In the genomic region with DNA sequence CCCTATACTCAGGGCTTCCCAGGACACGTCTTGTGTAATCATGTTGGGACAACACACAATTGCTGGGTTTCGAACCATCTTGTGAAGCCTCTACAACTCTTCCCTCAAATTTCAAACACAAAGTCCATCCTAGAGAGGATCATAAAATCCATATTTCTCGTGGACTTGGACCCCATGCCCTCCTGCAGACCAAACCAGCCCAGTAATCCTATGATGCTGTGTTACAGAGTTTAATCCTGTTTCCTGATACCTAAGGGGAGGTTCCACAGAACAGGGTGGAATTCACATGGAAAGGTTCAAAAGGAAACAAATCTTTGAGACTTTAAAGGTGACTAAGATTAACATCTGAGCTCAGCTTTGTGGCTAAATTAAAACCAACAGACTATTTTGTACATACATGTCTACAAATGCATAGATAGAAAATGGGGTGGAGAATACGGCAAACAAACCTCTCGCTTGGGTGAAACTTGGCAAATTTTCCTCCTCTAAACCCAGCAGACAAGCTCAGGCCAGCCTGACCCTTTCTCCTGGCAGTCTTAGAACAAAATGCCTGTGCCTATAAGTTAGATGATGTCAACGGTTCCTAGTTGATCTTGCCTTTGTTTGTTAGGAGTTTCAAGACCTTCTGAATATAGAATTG, we compare ENCODE assay signal across 28 cellular contexts. TPM values are rescaled to one million over a fixed set of nuclear protein-coding genes. Genes with fewer than 3 reads are reported as not detected.
"Had no signal": no experiment of that assay in that cellular context is flagged by ENCODE, and none has a peak within 500 bp of the region (broad histone marks: within the 10 kb centered on the region; RNA-seq: fewer than 3 reads in every experiment).

No MANE protein-coding gene starts in this region.

- H3K4me3 Mint-ChIP-seq: activated CD8-positive, alpha-beta T cell treated with anti-CD3 and anti-CD28 coated beads, Interleukin-2, amount 10 ng/mL, durations not matched to agents 7 days and 5 days; activated naive CD4-positive, alpha-beta T cell treated with anti-CD3 and anti-CD28 coated beads, Interleukin-2, amount 50 U/mL, for 24 hours; activated T-helper 1 cell treated with anti-CD3 and anti-CD28 coated beads, Interleukin-12 subunit alpha, Interleukin-12 subunit beta, Interleukin-2, Interleukin-4 antibody, amounts not matched to agents 30 ng/mL and 10 ng/mL and 1 ng/mL, durations not matched to agents 14 hours and 24 hours and 36 hours; neural crest cell; stimulated activated naive B cell treated with anti-CD40 and anti-IgM and Interleukin-4, amounts not matched to agents 10 μg/mL and 1 μg/mL and 100 μg/mL, for 72 hours; type B pancreatic cell had no signal

- H3K27ac ChIP-seq: brain microvascular endothelial cell, colonic mucosa, sigmoid colon, thoracic aorta, vagina, WERI-Rb-1 had no signal

- H3K4me1 Mint-ChIP-seq: activated naive CD4-positive, alpha-beta T cell treated with anti-CD3 and anti-CD28 coated beads, Interleukin-2, amount 50 U/mL, for 24 hours; neural crest cell; stimulated activated naive B cell treated with anti-CD40 and anti-IgM and Interleukin-4, amounts not matched to agents 10 μg/mL and 1 μg/mL and 100 μg/mL, for 72 hours had no signal

- H3K27me3 Mint-ChIP-seq: activated naive CD4-positive, alpha-beta T cell treated with anti-CD3 and anti-CD28 coated beads, Interleukin-2, amount 50 U/mL, for 24 hours; type B pancreatic cell had no signal

- H3K27me3 ChIP-seq: brain microvascular endothelial cell, colonic mucosa, sigmoid colon, vagina had no signal

- H3K36me3 ChIP-seq: brain microvascular endothelial cell, colonic mucosa, sigmoid colon, thoracic aorta, vagina, WERI-Rb-1 had no signal

- H3K27ac Mint-ChIP-seq: activated CD8-positive, alpha-beta T cell treated with anti-CD3 and anti-CD28 coated beads, Interleukin-2, amount 10 ng/mL, durations not matched to agents 7 days and 5 days; activated naive CD4-positive, alpha-beta T cell treated with anti-CD3 and anti-CD28 coated beads, Interleukin-2, amount 50 U/mL, for 24 hours; activated T-helper 1 cell treated with anti-CD3 and anti-CD28 coated beads, Interleukin-12 subunit alpha, Interleukin-12 subunit beta, Interleukin-2, Interleukin-4 antibody, amounts not matched to agents 30 ng/mL and 10 ng/mL and 1 ng/mL, durations not matched to agents 14 hours and 24 hours and 36 hours; stimulated activated naive B cell treated with anti-CD40 and anti-IgM and Interleukin-4, amounts not matched to agents 10 μg/mL and 1 μg/mL and 100 μg/mL, for 72 hours; type B pancreatic cell had no signal

- H3K9me3 Mint-ChIP-seq: activated naive CD4-positive, alpha-beta T cell treated with anti-CD3 and anti-CD28 coated beads, Interleukin-2, amount 50 U/mL, for 24 hours; activated T-helper 1 cell treated with anti-CD3 and anti-CD28 coated beads, Interleukin-12 subunit alpha, Interleukin-12 subunit beta, Interleukin-2, Interleukin-4 antibody, amounts not matched to agents 30 ng/mL and 10 ng/mL and 1 ng/mL, durations not matched to agents 14 hours and 24 hours and 36 hours; stimulated activated naive B cell treated with anti-CD40 and anti-IgM and Interleukin-4, amounts not matched to agents 10 μg/mL and 1 μg/mL and 100 μg/mL, for 72 hours had no signal

- H3K4me1 ChIP-seq: colonic mucosa, sigmoid colon, vagina had no signal

- DNase-seq: activated CD4-positive, alpha-beta T cell treated with anti-CD3 and anti-CD28 coated beads for 1 hour; activated CD4-positive, alpha-beta T cell treated with anti-CD3 and anti-CD28 coated beads, Interleukin-2, amount 50 U/mL, for 1 hour; activated CD8-positive, alpha-beta T cell treated with anti-CD3 and anti-CD28 coated beads, Interleukin-2, amount 10 ng/mL, durations not matched to agents 7 days and 5 days; activated gamma-delta T cell; anterior cingulate cortex; brain microvascular endothelial cell; colonic mucosa; glutamatergic neuron; hippocampal formation; mesenchymal stem cell; posterior cingulate gyrus; retina; sigmoid colon; stimulated activated CD4-positive, alpha-beta T cell treated with anti-CD3 and anti-CD28 coated beads, Interleukin-2, amount 100 ng/mL, for 48 hours; stimulated activated CD8-positive, alpha-beta memory T cell treated with anti-CD3 and anti-CD28 coated beads, Interleukin-4, amount 100 ng/mL, for 48 hours; stimulated activated naive B cell treated with anti-CD40 and anti-IgM and Interleukin-4, amounts not matched to agents 10 μg/mL and 1 μg/mL and 100 μg/mL, for 72 hours; T-helper 1 cell; WERI-Rb-1 had no signal

- FAIRE-seq: frontal cortex, TTC549 had no signal

- H3K36me3 Mint-ChIP-seq: activated naive CD4-positive, alpha-beta T cell treated with anti-CD3 and anti-CD28 coated beads, Interleukin-2, amount 50 U/mL, for 24 hours; stimulated activated naive B cell treated with anti-CD40 and anti-IgM and Interleukin-4, amounts not matched to agents 10 μg/mL and 1 μg/mL and 100 μg/mL, for 72 hours; type B pancreatic cell had no signal

- H3K4me3 ChIP-seq: colonic mucosa, sigmoid colon, thoracic aorta, vagina had no signal

- H3K9me3 ChIP-seq: colonic mucosa, sigmoid colon, thoracic aorta, vagina had no signal

RNA-seq across cellular contexts. Expression of gene EGFL6, which starts 38.1 kb away (rescaled TPM):
- total RNA-seq: epithelial cell of proximal tubule, mononuclear cell, neural crest cell, sigmoid colon, thoracic aorta had no signal
